In the genomic region with DNA sequence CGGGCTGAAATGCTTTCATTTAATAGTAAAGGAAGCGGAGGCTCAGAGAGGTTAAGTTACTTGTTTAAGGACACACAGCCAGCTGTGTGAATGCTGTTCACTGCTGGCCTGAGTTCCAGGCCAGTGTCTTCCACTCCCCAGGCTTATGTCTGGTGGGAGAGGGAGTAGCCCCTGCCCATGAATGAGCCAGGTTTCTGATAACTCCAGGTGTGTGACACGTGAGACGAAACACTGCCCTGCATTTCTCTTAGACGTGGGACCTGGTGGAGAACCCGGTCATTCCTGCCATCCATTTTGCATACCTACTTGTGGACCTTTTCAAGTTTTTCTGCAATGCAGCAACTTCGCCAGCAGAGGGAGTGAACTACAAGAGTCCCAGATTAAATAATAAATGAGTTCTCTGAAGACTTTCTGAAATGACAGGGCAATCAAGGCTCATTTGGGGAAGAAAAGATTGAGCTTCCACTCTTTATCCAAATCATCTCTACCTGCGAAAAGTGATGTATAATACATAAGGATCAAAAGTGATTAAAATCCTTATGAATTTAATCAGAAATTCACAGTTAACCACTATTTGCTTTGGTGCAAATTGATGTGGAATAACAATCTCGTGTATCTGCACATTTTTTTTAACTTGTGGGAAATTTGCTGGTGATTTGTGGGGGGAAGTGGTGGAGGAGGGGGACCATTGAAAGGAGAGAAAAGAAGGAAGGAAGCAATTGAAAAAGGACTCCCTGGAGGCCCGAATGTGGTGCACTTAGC, we compare ENCODE assay signal across 8 cellular contexts.
DNase-seq lines count a peak whose midpoint lies in the region; ATAC-seq and TF ChIP-seq lines count a peak whose summit lies in the region.

No MANE protein-coding gene starts in this region.

- BruUV-seq in Calu3 (replicated peaks; lab: Mats Ljungman, UMichigan) = no TSS peak

- H3K9me3 ChIP-seq in ovary = no peaks in the 10 kb centered on the region

- no peaks in the 10 kb centered on the region for H3K36me3 Mint-ChIP-seq in Calu3 (ENCODE audit: insufficient read depth, unreplicated experiment)

- H3K27ac ChIP-seq in ovary = no peak overlapping the region

- no peaks in the 10 kb centered on the region for H3K36me3 ChIP-seq in ovary

- H3K27me3 ChIP-seq in ovary = no peaks in the 10 kb centered on the region

- DNase-seq in Calu3 (peak; percentile 50), HEK293T (ENCODE audit: extremely low spot score) (peak; percentile 61), NCI-H774 (lab: John Stamatoyannopoulos, UW) (peak; percentile 27), activated T-cell treated with anti-CD3 and anti-CD28 coated beads for 4 hours (peak; percentile 34), foreskin fibroblast (peak; percentile 50 to 81), ovary (peak in 3 of 5 donors; percentile 23 to 52 (median 46))
- no peak for DNase-seq in activated CD4-positive, CD25-positive, alpha-beta regulatory T cell (lab: John Stamatoyannopoulos, UW)

- H3K4me3 ChIP-seq in foreskin fibroblast (ENCODE audit: low read depth in 1 of 2, low read length in 2 of 2) = no peak overlapping the region
- H3K4me3 ChIP-seq in ovary = no peak overlapping the region

- 38 to 42% (median 38%) methylated on average over 10 of the region's 10 CpGs for WGBS in ovary, 3 donors

- POLR2A ChIA-PET in HEK293T (lab: Yijun Ruan, JAX) = no interaction called here

- CTCF ChIA-PET in Calu3 (lab: Charles Lee) = interaction anchor here (0.7 kb wide), 1 partner anchor 775 kb away, joined by 9 read pairs; no protein-coding TSS in a partner anchor
- CTCF ChIA-PET in HEK293T (lab: Yijun Ruan, JAX) = interaction anchor here (0.6 kb wide), 1 partner anchor 890 kb away, joined by 3 read pairs; no protein-coding TSS in a partner anchor

- no peak for ATAC-seq in HG02759 (IDR thresholded peaks at IDR 0.05; ENCODE audit: unreplicated experiment)

- TF ChIP-seq CTCF in Calu3 (IDR thresholded peaks at IDR 0.05; ENCODE audit: unreplicated experiment) (peak; percentile 50), foreskin fibroblast (IDR thresholded peaks at IDR 0.05; ENCODE audit: low read depth, low read length) (peak; percentile 85), ovary (IDR thresholded peaks at IDR 0.05) (peak; percentile 33 to 53 (median 39))

- no peak overlapping the region for H3K27ac Mint-ChIP-seq in Calu3 (ENCODE audit: unreplicated experiment)

- no peak overlapping the region for H3K4me3 Mint-ChIP-seq in Calu3 (ENCODE audit: low read depth, unreplicated experiment)

- no peaks in the 10 kb centered on the region for H3K4me1 Mint-ChIP-seq in Calu3 (ENCODE audit: low read depth, unreplicated experiment)

- no peak for TF ChIP-seq EP300 in ovary (IDR thresholded peaks at IDR 0.05)

- intact Hi-C loops in Calu3 (cut with micrococcal nuclease; ENCODE audit: unreplicated experiment) (loop anchor here (1.0 to 2.0 kb wide), 2 partner anchors 717 to 729 kb away; no protein-coding TSS in a partner anchor), ovary (cut with DNase I) (no loop called here)

- H3K9me3 Mint-ChIP-seq in Calu3 (ENCODE audit: low read depth, unreplicated experiment) = no peaks in the 10 kb centered on the region

- peaks cover 25% of the 10 kb centered on the region for H3K27me3 Mint-ChIP-seq in Calu3 (ENCODE audit: unreplicated experiment)

- H3K4me1 ChIP-seq in ovary (ENCODE audit: insufficient read depth) = no peaks in the 10 kb centered on the region

- TF ChIP-seq POLR2A in ovary (IDR thresholded peaks at IDR 0.05) = no peak

TF ChIP-seq in HEK293T, 16 proteins besides CTCF, POLR2A, EP300 and RAD21:
- no peak for TF ChIP-seq FOXM1 (IDR thresholded peaks at IDR 0.05; ENCODE audit: borderline replicate concordance)
- TF ChIP-seq, protein P1, sequence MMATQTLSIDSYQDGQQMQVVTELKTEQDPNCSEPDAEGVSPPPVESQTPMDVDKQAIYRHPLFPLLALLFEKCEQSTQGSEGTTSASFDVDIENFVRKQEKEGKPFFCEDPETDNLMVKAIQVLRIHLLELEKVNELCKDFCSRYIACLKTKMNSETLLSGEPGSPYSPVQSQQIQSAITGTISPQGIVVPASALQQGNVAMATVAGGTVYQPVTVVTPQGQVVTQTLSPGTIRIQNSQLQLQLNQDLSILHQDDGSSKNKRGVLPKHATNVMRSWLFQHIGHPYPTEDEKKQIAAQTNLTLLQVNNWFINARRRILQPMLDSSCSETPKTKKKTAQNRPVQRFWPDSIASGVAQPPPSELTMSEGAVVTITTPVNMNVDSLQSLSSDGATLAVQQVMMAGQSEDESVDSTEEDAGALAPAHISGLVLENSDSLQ (IDR thresholded peaks at IDR 0.05) = peak; percentile 19; the same call in 1 of the 2 replicates

Comparison
In these comparisons a context has a peak if more than half of its experiments do, and no peak if none do; other contexts are left out.
1. DNase-seq: peak in Calu3 (single experiment), HEK293T (single experiment), NCI-H774 (single experiment), activated T-cell treated with anti-CD3 and anti-CD28 coated beads for 4 hours (single experiment), foreskin fibroblast (2 of 2) and ovary (3 of 5); none in activated CD4-positive, CD25-positive, alpha-beta regulatory T cell (0 of 4).
2. Peak in every context shown above with its lines, with median percentiles within 50 percentile points of each other: CTCF ChIP-seq.